In genomic region chr9:35745569-35745968, GRCh38 we compare ENCODE assay signal across 11 cellular contexts. TPM values are rescaled to one million over a fixed set of nuclear protein-coding genes. Genes with fewer than 3 reads are reported as not detected.
DNase-seq lines count a peak whose midpoint lies in the region; ATAC-seq and TF ChIP-seq lines count a peak whose summit lies in the region.
"Had no signal": no experiment of that assay in that cellular context is flagged by ENCODE, and none has a peak within 500 bp of the region (broad histone marks: within the 10 kb centered on the region; RNA-seq: fewer than 3 reads in every experiment).

No MANE protein-coding gene starts in this region.

- H3K4me3 ChIP-seq in Karpas-422 (ENCODE audit: low read length) (peak overlapping the region; percentile 87; the same call in 1 of the 2 replicates), colonic mucosa (peak overlapping the region; percentile 67)

- TF ChIP-seq CTCF in CD4-positive, alpha-beta T cell (IDR thresholded peaks at IDR 0.05): no peak
- TF ChIP-seq CTCF in colonic mucosa (IDR thresholded peaks at IDR 0.05) (no peak), neural crest cell (conservative IDR thresholded peaks at IDR 0.05) (no peak)

- H3K27ac Mint-ChIP-seq in CD4-positive, alpha-beta T cell: peak overlapping the region; percentile 19
- no peak overlapping the region for H3K27ac Mint-ChIP-seq in neural crest cell (ENCODE audit: unreplicated experiment)

- no peak overlapping the region for H3K27ac ChIP-seq in CD4-positive, alpha-beta T cell (ENCODE audit: low read depth, low read length)
- H3K27ac ChIP-seq in Karpas-422 (ENCODE audit: low read length) (no peak overlapping the region), colonic mucosa (no peak overlapping the region)

- H3K9me3 ChIP-seq in CD4-positive, alpha-beta T cell (ENCODE audit: control insufficient read depth, low read length): no peaks in the 10 kb centered on the region
- H3K9me3 ChIP-seq in Karpas-422 (ENCODE audit: low read length): no peaks in the 10 kb centered on the region
- H3K9me3 ChIP-seq in colonic mucosa: no peaks in the 10 kb centered on the region

- no peak for ATAC-seq in CD4-positive, alpha-beta T cell (ENCODE audit: poor library complexity)
- no peak for ATAC-seq in HG02870 (IDR thresholded peaks at IDR 0.05; ENCODE audit: unreplicated experiment)

- H3K9ac ChIP-seq in Karpas-422 (ENCODE audit: low read length) (peak overlapping the region; percentile 38; the same call in 1 of the 2 replicates), colonic mucosa (ENCODE audit: low read depth in 2 of 2, low read length in 2 of 2) (peak overlapping the region in 1 of 2 donors; percentile 62)

- H3K36me3 Mint-ChIP-seq in CD4-positive, alpha-beta T cell (ENCODE audit: low read depth): peaks cover 56% of the 10 kb centered on the region
- peaks cover 18% of the 10 kb centered on the region for H3K36me3 Mint-ChIP-seq in neural crest cell (ENCODE audit: low read depth)

- no peak overlapping the region for H2AFZ ChIP-seq in Karpas-422 (ENCODE audit: low read length)

- no peaks in the 10 kb centered on the region for H3K27me3 Mint-ChIP-seq in CD4-positive, alpha-beta T cell
- H3K27me3 Mint-ChIP-seq in neural crest cell (ENCODE audit: low read depth): no peaks in the 10 kb centered on the region

- peaks cover 28% of the 10 kb centered on the region; the same call in 1 of the 2 replicates for H3K36me3 ChIP-seq in Karpas-422 (ENCODE audit: insufficient read depth, low read length)
- H3K36me3 ChIP-seq in colonic mucosa: no peaks in the 10 kb centered on the region

- peaks cover 37% of the 10 kb centered on the region for H3K4me1 ChIP-seq in Karpas-422 (ENCODE audit: low read length)
- H3K4me1 ChIP-seq in colonic mucosa: peaks cover 12% of the 10 kb centered on the region

- H4K20me1 ChIP-seq in Karpas-422 (ENCODE audit: insufficient read depth, low read depth, low read length): peaks cover 31% of the 10 kb centered on the region

- H3K9me3 Mint-ChIP-seq in CD4-positive, alpha-beta T cell: no peaks in the 10 kb centered on the region
- H3K9me3 Mint-ChIP-seq in neural crest cell: no peaks in the 10 kb centered on the region

- H3K79me2 ChIP-seq in Karpas-422 (ENCODE audit: low read length): peaks cover 70% of the 10 kb centered on the region

- POLR2A ChIA-PET in CD4-positive, alpha-beta T cell (lab: Charles Lee): interaction anchor here (0.9 to 1.6 kb wide), 3 partner anchors 14 to 18 kb away, joined by 3 to 4 read pairs (median 4); partner anchors contain the start of genes CREB3 and TLN1

- H3K4me1 Mint-ChIP-seq in CD4-positive, alpha-beta T cell (ENCODE audit: low read depth): peaks cover 57% of the 10 kb centered on the region
- H3K4me1 Mint-ChIP-seq in neural crest cell: peaks cover 37% of the 10 kb centered on the region

- no peak overlapping the region for H3K4me3 Mint-ChIP-seq in CD4-positive, alpha-beta T cell
- peak overlapping the region; percentile 88 for H3K4me3 Mint-ChIP-seq in neural crest cell

- no peak for DNase-seq in CD4-positive, alpha-beta T cell
- DNase-seq in Karpas-422 (no peak), colonic mucosa (no peak), neural crest cell (ENCODE audit: low read depth, low spot score) (no peak), NCI-H510A (lab: John Stamatoyannopoulos, UW) (no peak), COLO668 (lab: John Stamatoyannopoulos, UW; ENCODE audit: unreplicated experiment) (no peak)
- no peak for DNase-seq in activated effector memory CD4-positive, alpha-beta T cell treated with Interleukin-2 at 50 U/mL for 16 hours
- DNase-seq: activated CD4-positive, alpha-beta T cell treated with anti-CD3 and anti-CD28 coated beads for 48 hours had no signal

- no peaks in the 10 kb centered on the region for H3K9me2 ChIP-seq in Karpas-422 (replicated peaks; ENCODE audit: insufficient read depth, low read length)

- peak overlapping the region; percentile 92 for H3K4me2 ChIP-seq in Karpas-422 (ENCODE audit: low read depth, low read length, poor library complexity, severe bottlenecking)

- intact Hi-C loops in CD4-positive, alpha-beta T cell (cut with DNase I, micrococcal nuclease): loop anchor here (5.0 to 10.0 kb wide), 3 partner anchors 67 to 1221 kb away; partner anchors contain the start of genes ENHO (in 1 of the 2) and SPAG8 (in 1 of the 2)
- intact Hi-C loops in colonic mucosa (cut with DNase I): no loop called here

- no peaks in the 10 kb centered on the region for H3K27me3 ChIP-seq in CD4-positive, alpha-beta T cell (ENCODE audit: control insufficient read depth, insufficient read depth, low read length)
- H3K27me3 ChIP-seq in Karpas-422 (ENCODE audit: low read length) (no peaks in the 10 kb centered on the region), colonic mucosa (no peaks in the 10 kb centered on the region)

- CTCF ChIA-PET in CD4-positive, alpha-beta T cell (lab: Charles Lee): interaction anchor here (3.0 kb wide), 1 partner anchor 10 kb away, joined by 12 read pairs; no protein-coding TSS in a partner anchor

RNA-seq across cellular contexts. Expression of gene GBA2, which starts 3.5 kb away (rescaled TPM):
- total RNA-seq in CD4-positive, alpha-beta T cell: 10 to 100 TPM; 17.3 to 18.6 TPM
- total RNA-seq in Karpas-422 (2014; rRNA removed; shearing (Covaris generic); ENCODE audit: low replicate concordance): 54.9 and 74.2 TPM in 2 replicates
- 100 to 1,000 TPM; 127 to 157 TPM for total RNA-seq in colonic mucosa
- 84.9 and 95.9 TPM in 2 replicates for total RNA-seq in neural crest cell

RNA-seq across cellular contexts. Expression of gene RGP1, which starts 3.5 kb away (rescaled TPM):
- total RNA-seq in CD4-positive, alpha-beta T cell: 10 to 100 TPM; 12.6 to 13.1 TPM
- 13.4 and 13.8 TPM in 2 replicates for total RNA-seq in Karpas-422 (2014; rRNA removed; shearing (Covaris generic); ENCODE audit: low replicate concordance)
- total RNA-seq in colonic mucosa (10 to 100 TPM; 52.0 to 53.9 TPM), neural crest cell (34.7 and 34.9 TPM in 2 replicates)

RNA-seq across cellular contexts. Expression of gene MSMP, which starts 8.5 kb away (rescaled TPM):
- not detected for total RNA-seq in CD4-positive, alpha-beta T cell
- 1.1 and 4.2 TPM in 2 replicates for total RNA-seq in Karpas-422 (2014; rRNA removed; shearing (Covaris generic); ENCODE audit: low replicate concordance)
- total RNA-seq in colonic mucosa (1 to 10 TPM in 1 of 2 donors, not detected in 1; 2.1 TPM), neural crest cell (not detected in 2 replicates)
- total RNA-seq: bronchial epithelial cell, G401 had no signal

RNA-seq across cellular contexts. Expression of gene CREB3, which starts 13.1 kb away (rescaled TPM):
- total RNA-seq in CD4-positive, alpha-beta T cell: 10 to 100 TPM; 13.7 to 15.4 TPM
- total RNA-seq in Karpas-422 (2014; rRNA removed; shearing (Covaris generic); ENCODE audit: low replicate concordance): 10.8 and 17.1 TPM in 2 replicates
- total RNA-seq in colonic mucosa (10 to 100 TPM; 47.9 to 50.8 TPM), neural crest cell (35.3 and 35.9 TPM in 2 replicates)

RNA-seq across cellular contexts. Expression of gene TLN1, which starts 13.6 kb away (rescaled TPM):
- 100 to 1,000 TPM; 149 to 151 TPM for total RNA-seq in CD4-positive, alpha-beta T cell
- total RNA-seq in Karpas-422 (2014; rRNA removed; shearing (Covaris generic); ENCODE audit: low replicate concordance): 54.2 and 94.0 TPM in 2 replicates
- 100 to 1,000 TPM; 177 to 196 TPM for total RNA-seq in colonic mucosa
- 123 and 141 TPM in 2 replicates for total RNA-seq in neural crest cell
